ENCODE assay signal across 24 cellular contexts in genomic region chr9:122225323-122226141, GRCh38. TPM values are rescaled to one million over a fixed set of nuclear protein-coding genes. Genes with fewer than 3 reads are reported as not detected.
DNase-seq lines count a peak whose midpoint lies in the region; ATAC-seq and TF ChIP-seq lines count a peak whose summit lies in the region.
"Had no signal": no experiment of that assay in that cellular context is flagged by ENCODE, and none has a peak within 500 bp of the region (broad histone marks: within the 10 kb centered on the region; RNA-seq: fewer than 3 reads in every experiment).

No MANE protein-coding gene starts in this region.

- H4K20me1 ChIP-seq in hepatocyte (ENCODE audit: insufficient read depth, poor library complexity, severe bottlenecking): no peaks in the 10 kb centered on the region

- H3K36me3 ChIP-seq in hepatocyte (replicated peaks; ENCODE audit: insufficient read depth, low read depth): no peaks in the 10 kb centered on the region
- H3K36me3 ChIP-seq in rectal smooth muscle tissue (ENCODE audit: control insufficient read depth, insufficient read depth, low read length): no peaks in the 10 kb centered on the region
- H3K36me3 ChIP-seq: HAP-1 had no signal

- no peak for TF ChIP-seq CTCF in GM10266 (IDR thresholded peaks at IDR 0.05; ENCODE audit: control insufficient read depth, insufficient read depth, low read depth, missing control alignments)
- no peak for TF ChIP-seq CTCF in hepatocyte (IDR thresholded peaks at IDR 0.05; ENCODE audit: poor library complexity)
- no peak for TF ChIP-seq CTCF in type B pancreatic cell (conservative IDR thresholded peaks at IDR 0.05)

- peak overlapping the region; percentile 63 for H3K4me3 Mint-ChIP-seq in T-helper 17 cell
- no peak overlapping the region for H3K4me3 Mint-ChIP-seq in type B pancreatic cell
- H3K4me3 Mint-ChIP-seq: activated CD8-positive, alpha-beta T cell treated with anti-CD3 and anti-CD28 coated beads for 36 hours; activated naive CD8-positive, alpha-beta T cell; dendritic cell treated with granulocyte-macrophage colony-stimulating factor and Interleukin-4, amounts not matched to agents 40 ng/mL and 50 ng/mL, for 4 days had no signal

- no peak overlapping the region for H3K4me3 ChIP-seq in hepatocyte
- H3K4me3 ChIP-seq in rectal smooth muscle tissue (ENCODE audit: low read length): peak overlapping the region; percentile 39
- H3K4me3 ChIP-seq: HAP-1 had no signal

- H3K9me3 Mint-ChIP-seq in type B pancreatic cell: no peaks in the 10 kb centered on the region
- H3K9me3 Mint-ChIP-seq: activated CD8-positive, alpha-beta T cell treated with anti-CD3 and anti-CD28 coated beads for 36 hours; CD4-positive, alpha-beta memory T cell; dendritic cell treated with granulocyte-macrophage colony-stimulating factor and Interleukin-4, amounts not matched to agents 40 ng/mL and 50 ng/mL, for 4 days; immature natural killer cell had no signal

- H3K4me1 Mint-ChIP-seq in T-helper 17 cell (peaks cover 13% of the 10 kb centered on the region), type B pancreatic cell (ENCODE audit: unreplicated experiment) (peaks cover 29% of the 10 kb centered on the region)

- ATAC-seq in T-helper 17 cell (no peak), GM21825 (IDR thresholded peaks at IDR 0.05; ENCODE audit: unreplicated experiment) (no peak), HG03457 (IDR thresholded peaks at IDR 0.05; ENCODE audit: unreplicated experiment) (no peak)
- ATAC-seq: activated CD8-positive, alpha-beta T cell treated with anti-CD3 and anti-CD28 coated beads for 36 hours had no signal

- no peak overlapping the region for H3K27ac Mint-ChIP-seq in T-helper 17 cell
- H3K27ac Mint-ChIP-seq in type B pancreatic cell: no peak overlapping the region
- H3K27ac Mint-ChIP-seq: activated CD8-positive, alpha-beta T cell treated with anti-CD3 and anti-CD28 coated beads for 36 hours; activated naive CD8-positive, alpha-beta T cell; CD4-positive, alpha-beta memory T cell; dendritic cell treated with granulocyte-macrophage colony-stimulating factor and Interleukin-4, amounts not matched to agents 40 ng/mL and 50 ng/mL, for 4 days; immature natural killer cell had no signal

- H3K9me3 ChIP-seq in T-helper 17 cell (ENCODE audit: control insufficient read depth, low read length, poor library complexity, severe bottlenecking) (no peaks in the 10 kb centered on the region), hepatocyte (ENCODE audit: low read depth) (no peaks in the 10 kb centered on the region)
- H3K9me3 ChIP-seq: HAP-1 had no signal

- no peak overlapping the region for H3K27ac ChIP-seq in hepatocyte
- H3K27ac ChIP-seq in rectal smooth muscle tissue (ENCODE audit: low read depth, low read length): no peak overlapping the region
- H3K27ac ChIP-seq: VCaP had no signal

- WGBS in hepatocyte (ENCODE audit: low lambda C conversion rate, missing lambda C conversion rate): 72% methylated on average over 50 of the region's 51 CpGs

- no peak overlapping the region for H3K9ac ChIP-seq in rectal smooth muscle tissue (ENCODE audit: low read length)

- H3K36me3 Mint-ChIP-seq in T-helper 17 cell (ENCODE audit: low read depth): peaks cover 3% of the 10 kb centered on the region
- H3K36me3 Mint-ChIP-seq in type B pancreatic cell: peaks cover 11% of the 10 kb centered on the region
- H3K36me3 Mint-ChIP-seq: activated naive CD8-positive, alpha-beta T cell; CD4-positive, alpha-beta memory T cell; immature natural killer cell had no signal

- no peaks in the 10 kb centered on the region for H3K79me2 ChIP-seq in hepatocyte

- peak overlapping the region; percentile 49 for H3K4me2 ChIP-seq in hepatocyte

- no peak overlapping the region for H2AFZ ChIP-seq in hepatocyte

- H3K9me2 ChIP-seq in hepatocyte (replicated peaks; ENCODE audit: insufficient read depth): no peaks in the 10 kb centered on the region

- peaks cover 63% of the 10 kb centered on the region for H3K27me3 Mint-ChIP-seq in T-helper 17 cell
- H3K27me3 Mint-ChIP-seq in type B pancreatic cell: peaks cover 76% of the 10 kb centered on the region

- DNase-seq in GM10266 (ENCODE audit: extremely low spot score): peak; percentile 17
- no peak for DNase-seq in T-helper 17 cell
- DNase-seq in hepatocyte (ENCODE audit: low spot score): no peak
- no peak for DNase-seq in DMS153 (lab: John Stamatoyannopoulos, UW)
- no peak for DNase-seq in type B pancreatic cell (ENCODE audit: extremely low spot score, unreplicated experiment)
- DNase-seq: activated CD8-positive, alpha-beta T cell treated with anti-CD3 and anti-CD28 coated beads for 36 hours; CD4-positive, alpha-beta memory T cell; DND-41; erythroblast; immature natural killer cell; KG1; NCI-H2029; NCI-H524 treated with DMSO at 0.1 percent for 48 hours; SHP77; stimulated activated CD4-positive, alpha-beta T cell treated with anti-CD3 and anti-CD28 coated beads, Interleukin-15, amount 100 ng/mL, for 24 hours; stimulated activated naive CD4-positive, alpha-beta T cell; T-helper 1 cell had no signal

- H3K4me1 ChIP-seq in hepatocyte (ENCODE audit: insufficient read depth) (peaks cover 16% of the 10 kb centered on the region), rectal smooth muscle tissue (ENCODE audit: control insufficient read depth, insufficient read depth, low read length) (no peaks in the 10 kb centered on the region)
- H3K4me1 ChIP-seq: HAP-1 had no signal

- H3K27me3 ChIP-seq in hepatocyte (peaks cover 97% of the 10 kb centered on the region), rectal smooth muscle tissue (ENCODE audit: control insufficient read depth, insufficient read depth, low read length) (peaks cover 56% of the 10 kb centered on the region)

RNA-seq across cellular contexts. Expression of gene LHX6, which starts 3.2 kb away (rescaled TPM):
- not detected for total RNA-seq in T-helper 17 cell
- total RNA-seq in hepatocyte: 0.10 and 0.16 TPM in 2 replicates
- 0.39 TPM in 1 of 2 replicates, not detected in the other for polyA plus RNA-seq in hepatocyte
- 0.48 and 10.0 TPM in 2 replicates for total RNA-seq in type B pancreatic cell (ENCODE audit: low replicate concordance)
- total RNA-seq: CD4-positive, alpha-beta memory T cell had no signal
- polyA plus RNA-seq: CD4-positive, alpha-beta memory T cell; immature natural killer cell had no signal

RNA-seq across cellular contexts. Expression of gene RBM18, which starts 39.1 kb away (rescaled TPM):
- 10 to 100 TPM; 19.1 to 25.9 TPM for total RNA-seq in T-helper 17 cell
- 15.5 and 15.9 TPM in 2 replicates for total RNA-seq in hepatocyte
- 14.3 and 22.0 TPM in 2 replicates for polyA plus RNA-seq in hepatocyte
- total RNA-seq in type B pancreatic cell (ENCODE audit: low replicate concordance): 23.3 and 24.2 TPM in 2 replicates

RNA-seq across cellular contexts. Expression of gene MRRF, which starts 39.1 kb away (rescaled TPM):
- total RNA-seq in T-helper 17 cell: 10 to 100 TPM; 24.8 to 25.4 TPM
- total RNA-seq in hepatocyte: 32.9 and 33.2 TPM in 2 replicates
- polyA plus RNA-seq in hepatocyte: 26.8 and 28.4 TPM in 2 replicates
- total RNA-seq in type B pancreatic cell (ENCODE audit: low replicate concordance): 41.2 and 51.4 TPM in 2 replicates
